26 cellular contexts compared by ENCODE assay signal in the genomic region with DNA sequence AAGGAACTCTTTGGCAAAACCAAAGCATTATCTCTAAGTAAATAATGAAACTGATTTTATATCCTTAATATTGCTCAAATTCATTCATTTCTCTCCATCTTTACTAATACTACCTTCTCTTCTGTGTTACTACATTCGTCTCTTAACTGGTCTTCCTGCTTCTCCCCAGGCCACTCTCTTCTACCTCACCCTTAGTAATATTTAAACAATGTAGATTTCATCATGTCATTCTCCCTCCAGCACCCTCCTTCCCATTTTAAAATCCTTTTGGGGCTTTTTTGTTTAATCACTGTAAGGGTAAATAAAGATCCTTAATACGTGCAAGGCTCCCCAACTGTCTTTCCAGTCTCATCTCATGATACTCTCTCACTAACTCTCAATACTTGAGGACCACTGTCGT. TPM values are rescaled to one million over a fixed set of nuclear protein-coding genes. Genes with fewer than 3 reads are reported as not detected.
"Had no signal": no experiment of that assay in that cellular context is flagged by ENCODE, and none has a peak within 500 bp of the region (broad histone marks: within the 10 kb centered on the region; RNA-seq: fewer than 3 reads in every experiment).

No MANE protein-coding gene starts in this region.

- H3K4me2 ChIP-seq: smooth muscle cell had no signal

- H3K9me3 ChIP-seq: colonic mucosa, esophagus squamous epithelium, lower lobe of right lung, neutrophil, pancreas, right lobe of liver, stomach, thyroid gland, vagina had no signal

- H3K36me3 Mint-ChIP-seq: immature natural killer cell; memory B cell; natural killer cell treated with Interleukin-12 subunit alpha and Interleukin-12 subunit beta and Interleukin-15 and Interleukin-18, amount 100 ng/mL, for 72 hours; stimulated activated effector memory CD8-positive, alpha-beta T cell treated with anti-CD3 and anti-CD28 coated beads, Interleukin-12 subunit alpha, Interleukin-12 subunit beta, amount 100 ng/mL, for 72 hours had no signal

- H3K4me3 ChIP-seq: colonic mucosa, esophagus squamous epithelium, lower lobe of right lung, pancreas, right lobe of liver, smooth muscle cell, stomach, thyroid gland, vagina had no signal

- H3K27ac ChIP-seq: esophagus squamous epithelium, lower lobe of right lung, neutrophil, pancreas, right lobe of liver, stomach, thyroid gland, vagina had no signal

- DNase-seq: colonic mucosa; effector CD8-positive, alpha-beta T cell; endodermal cell; erythroblast; esophagus squamous epithelium; foreskin melanocyte; hypothalamus; immature natural killer cell; left ventricle myocardium superior; lower lobe of right lung; pancreas; right lobe of liver; stimulated activated CD4-positive, alpha-beta T cell treated with anti-CD3 and anti-CD28 coated beads, Interleukin-12 subunit alpha, Interleukin-12 subunit beta, amount 100 ng/mL, for 4 hours; stimulated activated CD4-positive, alpha-beta T cell treated with anti-CD3 and anti-CD28 coated beads, Interleukin-1b, Interleukin-23, amount 100 ng/mL, for 48 hours; stimulated activated CD4-positive, alpha-beta T cell treated with anti-CD3 and anti-CD28 coated beads, Interleukin-4, amount 100 ng/mL, for 24 hours; stimulated activated naive CD4-positive, alpha-beta T cell treated with Interleukin-2 at 50 U/mL for 16 hours; stomach; thyroid gland had no signal

- H3K36me3 ChIP-seq: colonic mucosa, esophagus squamous epithelium, lower lobe of right lung, neutrophil, pancreas, right lobe of liver, stomach, thyroid gland, vagina had no signal

- H3K4me3 Mint-ChIP-seq: dendritic cell treated with granulocyte-macrophage colony-stimulating factor and Interleukin-4, amounts not matched to agents 40 ng/mL and 50 ng/mL, for 4 days; endodermal cell; memory B cell; natural killer cell treated with Interleukin-12 subunit alpha and Interleukin-12 subunit beta and Interleukin-15 and Interleukin-18, amount 100 ng/mL, for 72 hours; neural crest cell; stimulated activated effector memory CD8-positive, alpha-beta T cell treated with anti-CD3 and anti-CD28 coated beads, Interleukin-12 subunit alpha, Interleukin-12 subunit beta, amount 100 ng/mL, for 72 hours had no signal

- H3K27me3 ChIP-seq: colonic mucosa, esophagus squamous epithelium, pancreas, right lobe of liver, stomach, thyroid gland, vagina had no signal

- H3K27ac Mint-ChIP-seq: dendritic cell treated with granulocyte-macrophage colony-stimulating factor and Interleukin-4, amounts not matched to agents 40 ng/mL and 50 ng/mL, for 4 days; endodermal cell; immature natural killer cell; memory B cell; natural killer cell treated with Interleukin-12 subunit alpha and Interleukin-12 subunit beta and Interleukin-15 and Interleukin-18, amount 100 ng/mL, for 72 hours; stimulated activated effector memory CD8-positive, alpha-beta T cell treated with anti-CD3 and anti-CD28 coated beads, Interleukin-12 subunit alpha, Interleukin-12 subunit beta, amount 100 ng/mL, for 72 hours had no signal

- H3K4me1 Mint-ChIP-seq: immature natural killer cell; memory B cell; neural crest cell; stimulated activated effector memory CD8-positive, alpha-beta T cell treated with anti-CD3 and anti-CD28 coated beads, Interleukin-12 subunit alpha, Interleukin-12 subunit beta, amount 100 ng/mL, for 72 hours had no signal

- ATAC-seq: left ventricle myocardium superior; lower lobe of right lung; natural killer cell treated with Interleukin-12 subunit alpha and Interleukin-12 subunit beta and Interleukin-15 and Interleukin-18, amount 100 ng/mL, for 72 hours; pancreas; right lobe of liver; stimulated activated effector memory CD8-positive, alpha-beta T cell treated with anti-CD3 and anti-CD28 coated beads, Interleukin-12 subunit alpha, Interleukin-12 subunit beta, amount 100 ng/mL, for 72 hours had no signal

- H3K4me1 ChIP-seq: colonic mucosa, lower lobe of right lung had no signal

- H3K9me3 Mint-ChIP-seq: dendritic cell treated with granulocyte-macrophage colony-stimulating factor and Interleukin-4, amounts not matched to agents 40 ng/mL and 50 ng/mL, for 4 days; neural crest cell; stimulated activated effector memory CD8-positive, alpha-beta T cell treated with anti-CD3 and anti-CD28 coated beads, Interleukin-12 subunit alpha, Interleukin-12 subunit beta, amount 100 ng/mL, for 72 hours had no signal

RNA-seq across cellular contexts. Expression of a gene that starts 19.4 kb away (rescaled TPM):
- total RNA-seq: neural crest cell had no signal
- polyA plus RNA-seq: immature natural killer cell had no signal
